ENCODE assay signal across 1 cellular context in the genomic region with DNA sequence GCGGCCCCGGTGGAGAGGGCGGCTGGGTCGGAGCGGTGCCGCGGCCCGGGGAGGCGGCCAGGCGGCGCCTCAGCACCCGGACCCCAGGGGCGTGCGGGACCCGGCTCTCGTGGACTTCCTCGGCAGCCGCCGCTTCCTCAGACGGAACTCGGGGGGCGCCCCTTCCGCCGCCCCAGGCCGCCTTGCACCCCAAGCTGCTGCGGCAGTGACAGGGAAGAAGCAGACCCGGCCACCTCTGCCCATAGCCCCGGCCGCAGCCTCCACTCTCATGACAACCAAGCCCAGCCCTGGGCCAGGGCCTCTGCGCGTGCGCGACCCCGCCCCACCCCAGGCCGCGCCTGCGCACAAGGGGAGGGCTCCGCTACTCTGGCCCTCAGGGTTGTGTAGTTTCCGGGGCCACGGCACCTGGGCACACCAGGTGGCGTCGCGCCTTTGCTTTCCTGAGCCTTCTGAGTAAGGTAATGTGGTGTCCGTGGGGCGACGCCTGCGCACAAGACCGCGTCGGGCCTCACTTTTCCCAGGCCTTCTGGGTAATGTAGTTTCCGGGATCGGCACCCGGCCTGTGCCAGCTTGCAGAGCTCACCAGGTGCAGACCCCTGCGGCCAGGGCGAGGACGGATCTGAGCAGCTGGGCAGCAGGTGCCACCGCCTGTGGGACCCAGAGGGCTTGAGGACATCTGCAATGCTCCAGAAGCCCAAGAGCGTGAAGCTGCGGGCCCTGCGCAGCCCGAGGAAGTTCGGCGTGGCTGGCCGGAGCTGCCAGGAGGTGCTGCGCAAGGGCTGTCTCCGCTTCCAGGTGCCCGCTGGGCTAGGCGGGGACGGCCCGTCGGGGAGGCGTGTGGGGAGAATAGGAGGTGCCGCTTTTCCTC.
A peak's percentile ranks its signal among the peaks of the same experiment; 100 is the strongest.
TF ChIP-seq lines count a peak whose summit lies in the region.

A gene (minus strand): TSS at position 289 of the 868 bp plus-strand sequence. CDS start 4,804 bp downstream, outside the sequence.
A gene with protein sequence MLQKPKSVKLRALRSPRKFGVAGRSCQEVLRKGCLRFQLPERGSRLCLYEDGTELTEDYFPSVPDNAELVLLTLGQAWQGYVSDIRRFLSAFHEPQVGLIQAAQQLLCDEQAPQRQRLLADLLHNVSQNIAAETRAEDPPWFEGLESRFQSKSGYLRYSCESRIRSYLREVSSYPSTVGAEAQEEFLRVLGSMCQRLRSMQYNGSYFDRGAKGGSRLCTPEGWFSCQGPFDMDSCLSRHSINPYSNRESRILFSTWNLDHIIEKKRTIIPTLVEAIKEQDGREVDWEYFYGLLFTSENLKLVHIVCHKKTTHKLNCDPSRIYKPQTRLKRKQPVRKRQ (plus strand): TSS at position 554 of the 868 bp plus-strand sequence. CDS start 128 bp downstream, at position 682.

TF ChIP-seq in HepG2, 621 proteins besides CTCF, POLR2A, EP300 and RAD21 (continued from another document and continues in another):
- TF ChIP-seq ZNF747 (CRISPR knock-in tag; IDR thresholded peaks at IDR 0.05; ENCODE audit: borderline replicate concordance) (0 out of 2 replicates have a peak, but pooled peaks have one; percentile 26), ZNF160 (CRISPR knock-in tag; IDR thresholded peaks at IDR 0.05) (no peak; the same call in 1 of the 2 replicates), MATR3 (CRISPR knock-in tag; IDR thresholded peaks at IDR 0.05) (no peak), ZNF891 (CRISPR knock-in tag; IDR thresholded peaks at IDR 0.05) (peak; percentile 72), SMARCC2 (IDR thresholded peaks at IDR 0.05) (no peak), ZNF772 (CRISPR knock-in tag; IDR thresholded peaks at IDR 0.05) (peak; percentile 61; the same call in 1 of the 2 replicates), DR1 (CRISPR knock-in tag; IDR thresholded peaks at IDR 0.05) (peak; percentile 56; the same call in 1 of the 2 replicates), NCOA5 (CRISPR knock-in tag; IDR thresholded peaks at IDR 0.05) (0 out of 2 replicates have a peak, but pooled peaks have one; percentile 41), ZFP37 (CRISPR knock-in tag; IDR thresholded peaks at IDR 0.05; ENCODE audit: borderline replicate concordance) (no peak), GZF1 (CRISPR knock-in tag; IDR thresholded peaks at IDR 0.05) (0 out of 2 replicates have a peak, but pooled peaks have one; percentile 60), ZNF780A (CRISPR knock-in tag; IDR thresholded peaks at IDR 0.05) (no peak), ZNF343 (CRISPR knock-in tag; IDR thresholded peaks at IDR 0.05) (0 out of 2 replicates have a peak, but pooled peaks have one; percentile 35), ZNF652 (CRISPR knock-in tag; IDR thresholded peaks at IDR 0.05; ENCODE audit: borderline replicate concordance, low read depth) (no peak), ZNF768 (CRISPR knock-in tag; IDR thresholded peaks at IDR 0.05) (peak; percentile 53; the same call in 1 of the 2 replicates), ZNF34 (CRISPR knock-in tag; IDR thresholded peaks at IDR 0.05; ENCODE audit: borderline replicate concordance) (peak; percentile 34; the same call in 1 of the 2 replicates), SALL2 (CRISPR knock-in tag; IDR thresholded peaks at IDR 0.05) (0 out of 2 replicates have a peak, but pooled peaks have one; percentile 16), PLRG1 (conservative IDR thresholded peaks at IDR 0.05) (no peak), RARG (CRISPR knock-in tag; IDR thresholded peaks at IDR 0.05; ENCODE audit: low read depth) (no peak), SP1 (IDR thresholded peaks at IDR 0.05) (no peak), SP1 (CRISPR knock-in tag; IDR thresholded peaks at IDR 0.05) (peak; percentile 66; the same call in 1 of the 2 replicates), ZNF792 (CRISPR knock-in tag; IDR thresholded peaks at IDR 0.05) (peak; percentile 83), HOXA5 (CRISPR knock-in tag; IDR thresholded peaks at IDR 0.05) (peak; percentile 28; the same call in 1 of the 2 replicates)
- TF ChIP-seq, protein P1, sequence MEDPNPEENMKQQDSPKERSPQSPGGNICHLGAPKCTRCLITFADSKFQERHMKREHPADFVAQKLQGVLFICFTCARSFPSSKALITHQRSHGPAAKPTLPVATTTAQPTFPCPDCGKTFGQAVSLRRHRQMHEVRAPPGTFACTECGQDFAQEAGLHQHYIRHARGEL (CRISPR knock-in tag; IDR thresholded peaks at IDR 0.05), result 0 out of 2 replicates have a peak, but pooled peaks have one; percentile 77
- TF ChIP-seq, protein P2, sequence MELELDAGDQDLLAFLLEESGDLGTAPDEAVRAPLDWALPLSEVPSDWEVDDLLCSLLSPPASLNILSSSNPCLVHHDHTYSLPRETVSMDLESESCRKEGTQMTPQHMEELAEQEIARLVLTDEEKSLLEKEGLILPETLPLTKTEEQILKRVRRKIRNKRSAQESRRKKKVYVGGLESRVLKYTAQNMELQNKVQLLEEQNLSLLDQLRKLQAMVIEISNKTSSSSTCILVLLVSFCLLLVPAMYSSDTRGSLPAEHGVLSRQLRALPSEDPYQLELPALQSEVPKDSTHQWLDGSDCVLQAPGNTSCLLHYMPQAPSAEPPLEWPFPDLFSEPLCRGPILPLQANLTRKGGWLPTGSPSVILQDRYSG (CRISPR knock-in tag; IDR thresholded peaks at IDR 0.05), result no peak
- TF ChIP-seq, protein P3, sequence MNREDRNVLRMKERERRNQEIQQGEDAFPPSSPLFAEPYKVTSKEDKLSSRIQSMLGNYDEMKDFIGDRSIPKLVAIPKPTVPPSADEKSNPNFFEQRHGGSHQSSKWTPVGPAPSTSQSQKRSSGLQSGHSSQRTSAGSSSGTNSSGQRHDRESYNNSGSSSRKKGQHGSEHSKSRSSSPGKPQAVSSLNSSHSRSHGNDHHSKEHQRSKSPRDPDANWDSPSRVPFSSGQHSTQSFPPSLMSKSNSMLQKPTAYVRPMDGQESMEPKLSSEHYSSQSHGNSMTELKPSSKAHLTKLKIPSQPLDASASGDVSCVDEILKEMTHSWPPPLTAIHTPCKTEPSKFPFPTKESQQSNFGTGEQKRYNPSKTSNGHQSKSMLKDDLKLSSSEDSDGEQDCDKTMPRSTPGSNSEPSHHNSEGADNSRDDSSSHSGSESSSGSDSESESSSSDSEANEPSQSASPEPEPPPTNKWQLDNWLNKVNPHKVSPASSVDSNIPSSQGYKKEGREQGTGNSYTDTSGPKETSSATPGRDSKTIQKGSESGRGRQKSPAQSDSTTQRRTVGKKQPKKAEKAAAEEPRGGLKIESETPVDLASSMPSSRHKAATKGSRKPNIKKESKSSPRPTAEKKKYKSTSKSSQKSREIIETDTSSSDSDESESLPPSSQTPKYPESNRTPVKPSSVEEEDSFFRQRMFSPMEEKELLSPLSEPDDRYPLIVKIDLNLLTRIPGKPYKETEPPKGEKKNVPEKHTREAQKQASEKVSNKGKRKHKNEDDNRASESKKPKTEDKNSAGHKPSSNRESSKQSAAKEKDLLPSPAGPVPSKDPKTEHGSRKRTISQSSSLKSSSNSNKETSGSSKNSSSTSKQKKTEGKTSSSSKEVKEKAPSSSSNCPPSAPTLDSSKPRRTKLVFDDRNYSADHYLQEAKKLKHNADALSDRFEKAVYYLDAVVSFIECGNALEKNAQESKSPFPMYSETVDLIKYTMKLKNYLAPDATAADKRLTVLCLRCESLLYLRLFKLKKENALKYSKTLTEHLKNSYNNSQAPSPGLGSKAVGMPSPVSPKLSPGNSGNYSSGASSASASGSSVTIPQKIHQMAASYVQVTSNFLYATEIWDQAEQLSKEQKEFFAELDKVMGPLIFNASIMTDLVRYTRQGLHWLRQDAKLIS (CRISPR knock-in tag; IDR thresholded peaks at IDR 0.05), result 0 out of 2 replicates have a peak, but pooled peaks have one; percentile 22
- TF ChIP-seq, protein P4, sequence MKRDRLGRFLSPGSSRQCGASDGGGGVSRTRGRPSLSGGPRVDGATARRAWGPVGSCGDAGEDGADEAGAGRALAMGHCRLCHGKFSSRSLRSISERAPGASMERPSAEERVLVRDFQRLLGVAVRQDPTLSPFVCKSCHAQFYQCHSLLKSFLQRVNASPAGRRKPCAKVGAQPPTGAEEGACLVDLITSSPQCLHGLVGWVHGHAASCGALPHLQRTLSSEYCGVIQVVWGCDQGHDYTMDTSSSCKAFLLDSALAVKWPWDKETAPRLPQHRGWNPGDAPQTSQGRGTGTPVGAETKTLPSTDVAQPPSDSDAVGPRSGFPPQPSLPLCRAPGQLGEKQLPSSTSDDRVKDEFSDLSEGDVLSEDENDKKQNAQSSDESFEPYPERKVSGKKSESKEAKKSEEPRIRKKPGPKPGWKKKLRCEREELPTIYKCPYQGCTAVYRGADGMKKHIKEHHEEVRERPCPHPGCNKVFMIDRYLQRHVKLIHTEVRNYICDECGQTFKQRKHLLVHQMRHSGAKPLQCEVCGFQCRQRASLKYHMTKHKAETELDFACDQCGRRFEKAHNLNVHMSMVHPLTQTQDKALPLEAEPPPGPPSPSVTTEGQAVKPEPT (CRISPR knock-in tag; IDR thresholded peaks at IDR 0.05; ENCODE audit: low read depth), result no peak
- TF ChIP-seq, protein P5, sequence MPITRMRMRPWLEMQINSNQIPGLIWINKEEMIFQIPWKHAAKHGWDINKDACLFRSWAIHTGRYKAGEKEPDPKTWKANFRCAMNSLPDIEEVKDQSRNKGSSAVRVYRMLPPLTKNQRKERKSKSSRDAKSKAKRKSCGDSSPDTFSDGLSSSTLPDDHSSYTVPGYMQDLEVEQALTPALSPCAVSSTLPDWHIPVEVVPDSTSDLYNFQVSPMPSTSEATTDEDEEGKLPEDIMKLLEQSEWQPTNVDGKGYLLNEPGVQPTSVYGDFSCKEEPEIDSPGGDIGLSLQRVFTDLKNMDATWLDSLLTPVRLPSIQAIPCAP (CRISPR knock-in tag; IDR thresholded peaks at IDR 0.05; ENCODE audit: low read depth), result no peak
- TF ChIP-seq, protein P6, sequence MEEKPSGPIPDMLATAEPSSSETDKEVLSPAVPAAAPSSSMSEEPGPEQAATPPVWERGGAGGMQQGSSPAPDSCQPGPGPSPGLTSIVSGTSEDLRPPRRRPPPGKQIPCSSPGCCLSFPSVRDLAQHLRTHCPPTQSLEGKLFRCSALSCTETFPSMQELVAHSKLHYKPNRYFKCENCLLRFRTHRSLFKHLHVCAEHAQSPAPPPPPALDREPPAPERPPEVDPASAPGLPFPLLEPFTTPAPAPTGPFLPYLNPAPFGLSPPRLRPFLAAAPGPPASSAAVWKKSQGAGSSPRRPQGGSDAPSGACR (CRISPR knock-in tag; IDR thresholded peaks at IDR 0.05), result no peak
- TF ChIP-seq, protein P7, sequence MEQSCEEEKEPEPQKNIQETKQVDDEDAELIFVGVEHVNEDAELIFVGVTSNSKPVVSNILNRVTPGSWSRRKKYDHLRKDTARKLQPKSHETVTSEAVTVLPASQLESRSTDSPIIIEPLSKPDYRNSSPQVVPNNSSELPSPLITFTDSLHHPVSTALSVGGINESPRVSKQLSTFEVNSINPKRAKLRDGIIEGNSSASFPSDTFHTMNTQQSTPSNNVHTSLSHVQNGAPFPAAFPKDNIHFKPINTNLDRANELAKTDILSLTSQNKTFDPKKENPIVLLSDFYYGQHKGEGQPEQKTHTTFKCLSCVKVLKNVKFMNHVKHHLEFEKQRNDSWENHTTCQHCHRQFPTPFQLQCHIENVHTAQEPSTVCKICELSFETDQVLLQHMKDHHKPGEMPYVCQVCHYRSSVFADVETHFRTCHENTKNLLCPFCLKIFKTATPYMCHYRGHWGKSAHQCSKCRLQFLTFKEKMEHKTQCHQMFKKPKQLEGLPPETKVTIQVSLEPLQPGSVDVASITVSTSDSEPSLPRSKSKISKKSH (CRISPR knock-in tag; IDR thresholded peaks at IDR 0.05; ENCODE audit: borderline replicate concordance), result no peak
- TF ChIP-seq, protein P8, sequence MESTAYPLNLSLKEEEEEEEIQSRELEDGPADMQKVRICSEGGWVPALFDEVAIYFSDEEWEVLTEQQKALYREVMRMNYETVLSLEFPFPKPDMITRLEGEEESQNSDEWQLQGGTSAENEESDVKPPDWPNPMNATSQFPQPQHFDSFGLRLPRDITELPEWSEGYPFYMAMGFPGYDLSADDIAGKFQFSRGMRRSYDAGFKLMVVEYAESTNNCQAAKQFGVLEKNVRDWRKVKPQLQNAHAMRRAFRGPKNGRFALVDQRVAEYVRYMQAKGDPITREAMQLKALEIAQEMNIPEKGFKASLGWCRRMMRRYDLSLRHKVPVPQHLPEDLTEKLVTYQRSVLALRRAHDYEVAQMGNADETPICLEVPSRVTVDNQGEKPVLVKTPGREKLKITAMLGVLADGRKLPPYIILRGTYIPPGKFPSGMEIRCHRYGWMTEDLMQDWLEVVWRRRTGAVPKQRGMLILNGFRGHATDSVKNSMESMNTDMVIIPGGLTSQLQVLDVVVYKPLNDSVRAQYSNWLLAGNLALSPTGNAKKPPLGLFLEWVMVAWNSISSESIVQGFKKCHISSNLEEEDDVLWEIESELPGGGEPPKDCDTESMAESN (CRISPR knock-in tag; conservative IDR thresholded peaks at IDR 0.05), result 0 out of 2 replicates have a peak, but pooled peaks have one; percentile 14
- TF ChIP-seq, protein P9, sequence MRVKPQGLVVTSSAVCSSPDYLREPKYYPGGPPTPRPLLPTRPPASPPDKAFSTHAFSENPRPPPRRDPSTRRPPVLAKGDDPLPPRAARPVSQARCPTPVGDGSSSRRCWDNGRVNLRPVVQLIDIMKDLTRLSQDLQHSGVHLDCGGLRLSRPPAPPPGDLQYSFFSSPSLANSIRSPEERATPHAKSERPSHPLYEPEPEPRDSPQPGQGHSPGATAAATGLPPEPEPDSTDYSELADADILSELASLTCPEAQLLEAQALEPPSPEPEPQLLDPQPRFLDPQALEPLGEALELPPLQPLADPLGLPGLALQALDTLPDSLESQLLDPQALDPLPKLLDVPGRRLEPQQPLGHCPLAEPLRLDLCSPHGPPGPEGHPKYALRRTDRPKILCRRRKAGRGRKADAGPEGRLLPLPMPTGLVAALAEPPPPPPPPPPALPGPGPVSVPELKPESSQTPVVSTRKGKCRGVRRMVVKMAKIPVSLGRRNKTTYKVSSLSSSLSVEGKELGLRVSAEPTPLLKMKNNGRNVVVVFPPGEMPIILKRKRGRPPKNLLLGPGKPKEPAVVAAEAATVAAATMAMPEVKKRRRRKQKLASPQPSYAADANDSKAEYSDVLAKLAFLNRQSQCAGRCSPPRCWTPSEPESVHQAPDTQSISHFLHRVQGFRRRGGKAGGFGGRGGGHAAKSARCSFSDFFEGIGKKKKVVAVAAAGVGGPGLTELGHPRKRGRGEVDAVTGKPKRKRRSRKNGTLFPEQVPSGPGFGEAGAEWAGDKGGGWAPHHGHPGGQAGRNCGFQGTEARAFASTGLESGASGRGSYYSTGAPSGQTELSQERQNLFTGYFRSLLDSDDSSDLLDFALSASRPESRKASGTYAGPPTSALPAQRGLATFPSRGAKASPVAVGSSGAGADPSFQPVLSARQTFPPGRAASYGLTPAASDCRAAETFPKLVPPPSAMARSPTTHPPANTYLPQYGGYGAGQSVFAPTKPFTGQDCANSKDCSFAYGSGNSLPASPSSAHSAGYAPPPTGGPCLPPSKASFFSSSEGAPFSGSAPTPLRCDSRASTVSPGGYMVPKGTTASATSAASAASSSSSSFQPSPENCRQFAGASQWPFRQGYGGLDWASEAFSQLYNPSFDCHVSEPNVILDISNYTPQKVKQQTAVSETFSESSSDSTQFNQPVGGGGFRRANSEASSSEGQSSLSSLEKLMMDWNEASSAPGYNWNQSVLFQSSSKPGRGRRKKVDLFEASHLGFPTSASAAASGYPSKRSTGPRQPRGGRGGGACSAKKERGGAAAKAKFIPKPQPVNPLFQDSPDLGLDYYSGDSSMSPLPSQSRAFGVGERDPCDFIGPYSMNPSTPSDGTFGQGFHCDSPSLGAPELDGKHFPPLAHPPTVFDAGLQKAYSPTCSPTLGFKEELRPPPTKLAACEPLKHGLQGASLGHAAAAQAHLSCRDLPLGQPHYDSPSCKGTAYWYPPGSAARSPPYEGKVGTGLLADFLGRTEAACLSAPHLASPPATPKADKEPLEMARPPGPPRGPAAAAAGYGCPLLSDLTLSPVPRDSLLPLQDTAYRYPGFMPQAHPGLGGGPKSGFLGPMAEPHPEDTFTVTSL (CRISPR knock-in tag; IDR thresholded peaks at IDR 0.05; ENCODE audit: borderline replicate concordance), result no peak
